In the genomic region with DNA sequence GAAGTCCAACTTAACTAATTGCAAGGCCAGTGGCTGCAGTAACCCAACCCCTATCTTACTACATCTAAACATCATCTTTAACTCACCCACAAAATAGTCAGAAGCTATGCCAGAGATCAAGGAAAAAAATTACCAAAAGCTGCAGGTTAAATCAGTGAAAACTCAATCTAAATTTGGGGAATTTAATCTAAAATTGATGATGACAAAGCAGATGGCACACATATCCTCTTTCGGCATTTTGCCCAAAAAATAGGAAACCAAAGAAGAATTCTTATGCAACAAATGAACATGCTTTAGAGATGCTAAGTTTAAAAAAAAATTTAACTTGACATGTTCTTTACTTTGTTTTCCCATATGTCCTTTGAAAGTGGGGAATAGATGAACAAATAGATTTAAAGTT, we compare ENCODE assay signal across 17 cellular contexts. TPM values are rescaled to one million over a fixed set of nuclear protein-coding genes. Genes with fewer than 3 reads are reported as not detected.
DNase-seq lines count a peak whose midpoint lies in the region; TF ChIP-seq lines count a peak whose summit lies in the region.
"Had no signal": no experiment of that assay in that cellular context is flagged by ENCODE, and none has a peak within 500 bp of the region (broad histone marks: within the 10 kb centered on the region; RNA-seq: fewer than 3 reads in every experiment).

No MANE protein-coding gene starts in this region.

- H3K4me3 ChIP-seq in AG10803 (ENCODE audit: low read length) (no peak overlapping the region), SK-N-SH (ENCODE audit: low read depth in 2 of 2, low read length in 1 of 2) (no peak overlapping the region)
- H3K4me3 ChIP-seq: BLaER1 treated with 17β-estradiol and CSF1 and Interleukin-3, amounts not matched to agents 10 nM and 100 nM had no signal

- no peak overlapping the region for H3K9ac ChIP-seq in SK-N-SH
- H3K9ac ChIP-seq: BLaER1 treated with 17β-estradiol and CSF1 and Interleukin-3, amounts not matched to agents 10 nM and 100 nM had no signal

- DNase-seq in AG10803 (ENCODE audit: low read depth) (peak; percentile 36), SK-N-SH (no peak), cerebellum (ENCODE audit: low spot score) (peak; percentile 16), Kasumi-1 (lab: John Stamatoyannopoulos, UW) (no peak), hepatic stellate cell (ENCODE audit: low spot score) (no peak)
- no peak for DNase-seq in activated CD4-positive, alpha-beta T cell treated with anti-CD3 and anti-CD28 coated beads, Interleukin-2, amount 50 U/mL, for 48 hours
- DNase-seq: BE2C; CD4-positive, alpha-beta T cell; CD8-positive, alpha-beta memory T cell; DMS 273 treated with DMSO at 0.1 percent for 48 hours; DMS79; EL; GF-D8; H7; HCEC 1CT had no signal

- 63% methylated on average over 1 of the region's 1 CpG for WGBS in SK-N-SH (ENCODE audit: low lambda C conversion rate)

- no peaks in the 10 kb centered on the region for H3K27me3 ChIP-seq in SK-N-SH (ENCODE audit: insufficient read depth)
- H3K27me3 ChIP-seq: BE2C had no signal

- H3K36me3 ChIP-seq in SK-N-SH (replicated peaks in 1 of 2; ENCODE audit: control insufficient read depth in 1 of 2, insufficient read depth in 2 of 2, low read length in 1 of 2) = no peaks in the 10 kb centered on the region
- H3K36me3 ChIP-seq: BE2C; BLaER1 treated with 17β-estradiol and CSF1 and Interleukin-3, amounts not matched to agents 10 nM and 100 nM had no signal

- H3K4me2 ChIP-seq in SK-N-SH = no peak overlapping the region

- H3K9me2 ChIP-seq in SK-N-SH = no peaks in the 10 kb centered on the region

- H3K9me3 ChIP-seq in SK-N-SH = 0 out of 2 replicates have a peak, but pooled peaks cover 6% of the 10 kb centered on the region
- H3K9me3 ChIP-seq: BE2C had no signal

- peaks cover 0 to 16% of the 10 kb centered on the region in 2 experiments; a peak in 2 of 4 replicates for H3K4me1 ChIP-seq in SK-N-SH (ENCODE audit: control insufficient read depth in 1 of 2, insufficient read depth in 2 of 2, low read depth in 1 of 2, low read length in 1 of 2)

- no peaks in the 10 kb centered on the region for H3K79me2 ChIP-seq in SK-N-SH (ENCODE audit: insufficient read depth)

- no peak overlapping the region; a peak in 1 of 4 replicates for H3K27ac ChIP-seq in SK-N-SH (ENCODE audit: low read depth in 2 of 2, low read length in 1 of 2)
- H3K27ac ChIP-seq: 22Rv1; BLaER1 treated with 17β-estradiol and CSF1 and Interleukin-3, amounts not matched to agents 10 nM and 100 nM had no signal

- no peak overlapping the region for H2AFZ ChIP-seq in SK-N-SH (ENCODE audit: low read depth)

- CTCF ChIA-PET in SK-N-SH (lab: Yijun Ruan, JAX) = interaction anchor here (0.6 to 2.0 kb wide), 2 partner anchors 27 to 77 kb away, joined by 4 to 6 read pairs; no protein-coding TSS in a partner anchor

- no peak for TF ChIP-seq EP300 in SK-N-SH (IDR thresholded peaks at IDR 0.05; ENCODE audit: borderline replicate concordance in 1 of 2, low read depth in 1 of 2, low read length in 1 of 2)

- TF ChIP-seq RAD21 in SK-N-SH (IDR thresholded peaks at IDR 0.05; ENCODE audit: low read length) = no peak

- no peaks in the 10 kb centered on the region for H4K20me1 ChIP-seq in SK-N-SH (ENCODE audit: insufficient read depth)
- H4K20me1 ChIP-seq: BLaER1 treated with 17β-estradiol and CSF1 and Interleukin-3, amounts not matched to agents 10 nM and 100 nM had no signal

- peaks cover 4% of the 10 kb centered on the region for H3F3A ChIP-seq in SK-N-SH (replicated peaks; ENCODE audit: insufficient read depth)

- POLR2A ChIA-PET in SK-N-SH (lab: Yijun Ruan, JAX) = no interaction called here

- TF ChIP-seq CTCF in AG10803 (conservative IDR thresholded peaks at IDR 0.05; ENCODE audit: low read length) (no peak), SK-N-SH (IDR thresholded peaks at IDR 0.05) (no peak)

TF ChIP-seq in SK-N-SH, 30 proteins besides CTCF, POLR2A, EP300 and RAD21:
- TF ChIP-seq TEAD4 (IDR thresholded peaks at IDR 0.05; ENCODE audit: borderline replicate concordance, insufficient read depth) (no peak), REST (IDR thresholded peaks at IDR 0.05; ENCODE audit: low read depth, low read length) (no peak), USF1 (IDR thresholded peaks at IDR 0.05; ENCODE audit: borderline replicate concordance, low read depth) (no peak), FOXM1 (IDR thresholded peaks at IDR 0.05; ENCODE audit: low read depth) (no peak), MAX (IDR thresholded peaks at IDR 0.05; ENCODE audit: low read depth) (no peak), USF2 (IDR thresholded peaks at IDR 0.05; ENCODE audit: borderline replicate concordance, low read depth, low read length) (no peak), FOSL2 (IDR thresholded peaks at IDR 0.05; ENCODE audit: borderline replicate concordance, low read depth) (no peak), NFIC (IDR thresholded peaks at IDR 0.05; ENCODE audit: borderline replicate concordance) (0 out of 2 replicates have a peak, but pooled peaks have one; percentile 20)

RNA-seq across cellular contexts. Expression of gene HECW2, which starts 28.2 kb away (rescaled TPM):
- polyA plus RNA-seq in SK-N-SH (2012; rRNA removed) = 14.1 and 20.7 TPM in 2 replicates
- polyA plus RNA-seq in SK-N-SH (2012; cell fraction: cytosol; rRNA removed) = 7.3 and 9.8 TPM in 2 replicates
- polyA plus RNA-seq in SK-N-SH (2012; cell fraction: nucleus; rRNA removed) = 17.1 and 62.5 TPM in 2 replicates
- total RNA-seq in cerebellum = 75.0 TPM
- polyA plus RNA-seq: CD8-positive, alpha-beta memory T cell had no signal

Comparison
In these comparisons a context has a peak if more than half of its experiments do, and no peak if none do; other contexts are left out.
1. DNase-seq: peak in AG10803 (single experiment) and cerebellum (single experiment); none in SK-N-SH (single experiment), activated CD4-positive, alpha-beta T cell treated with anti-CD3 and anti-CD28 coated beads, Interleukin-2, amount 50 U/mL, for 48 hours (0 of 2), Kasumi-1 (0 of 2) and hepatic stellate cell (single experiment).